Comparison of ENCODE assay signal across 6 cellular contexts in the genomic region with DNA sequence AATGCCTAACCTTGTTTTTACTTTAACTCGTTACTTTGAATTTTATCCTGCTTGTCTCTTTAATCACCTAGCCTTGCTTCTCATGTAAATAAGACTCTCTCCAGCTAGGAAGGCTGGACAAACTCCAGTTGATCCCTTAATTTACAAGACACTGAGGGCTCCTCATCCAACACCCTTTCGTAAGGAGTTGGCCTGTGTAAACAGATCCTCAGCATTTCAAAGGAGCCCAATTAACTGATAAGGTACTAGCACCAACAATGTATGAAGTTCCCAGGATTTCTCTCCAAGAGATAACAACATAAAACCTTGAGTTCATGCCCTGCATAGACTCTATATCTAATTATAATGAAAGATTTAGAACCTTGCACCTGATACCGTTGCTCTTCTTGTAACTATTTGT.
A peak's percentile ranks its signal among the peaks of the same experiment; 100 is the strongest.
DNase-seq lines count a peak whose midpoint lies in the region; ATAC-seq and TF ChIP-seq lines count a peak whose summit lies in the region.
"Not testable (repeated sequence)": the region's sequence is repeated elsewhere in the genome, so short reads cannot be mapped to it uniquely, and the experiment has no call there.

No MANE protein-coding gene starts in this region.

- H3K27me3 Mint-ChIP-seq in activated CD8-positive, alpha-beta T cell treated with anti-CD3 and anti-CD28 coated beads, Interleukin-2, amount 10 ng/mL, durations not matched to agents 7 days and 5 days (ENCODE audit: low read depth), result peaks cover 52% of the 10 kb centered on the region

- not testable (repeated sequence) for H3K9me3 ChIP-seq in HAP-1, esophagus muscularis mucosa

- H3K4me1 ChIP-seq in HAP-1, result not testable (repeated sequence)
- H3K4me1 ChIP-seq in esophagus muscularis mucosa, result peaks cover 0 to 12% (median 9%) of the 10 kb centered on the region in 4 donors

- H3K27ac Mint-ChIP-seq in activated CD8-positive, alpha-beta T cell treated with anti-CD3 and anti-CD28 coated beads, Interleukin-2, amount 10 ng/mL, durations not matched to agents 7 days and 5 days, result not testable (repeated sequence)

- TF ChIP-seq EP300 in esophagus muscularis mucosa (IDR thresholded peaks at IDR 0.05), result not testable (repeated sequence)

- H3K4me3 Mint-ChIP-seq in activated CD8-positive, alpha-beta T cell treated with anti-CD3 and anti-CD28 coated beads, Interleukin-2, amount 10 ng/mL, durations not matched to agents 7 days and 5 days, result not testable (repeated sequence)

- H3K4me3 ChIP-seq in HAP-1, esophagus muscularis mucosa: not testable (repeated sequence)

- intact Hi-C loops in esophagus muscularis mucosa (cut with DNase I); left colon (cut with DNase I, micrococcal nuclease): not testable (repeated sequence)

- in situ Hi-C loops in HAP-1 (cut with MboI; ENCODE audit: low sequenced_read_pairs), result not testable (repeated sequence)

- H3K27ac ChIP-seq in esophagus muscularis mucosa (replicated peaks in 1 of 4), result not testable (repeated sequence)

- DNase-seq in ELF-1 (ENCODE audit: low read depth, low spot score), result peak; percentile 83
- peak; percentile 67 to 81 for DNase-seq in HAP-1 (ENCODE audit: low spot score in 2 of 2)
- DNase-seq in LoVo (ENCODE audit: low spot score), result peak; percentile 3
- peak; percentile 4 for DNase-seq in activated CD8-positive, alpha-beta T cell treated with anti-CD3 and anti-CD28 coated beads, Interleukin-2, amount 10 ng/mL, durations not matched to agents 7 days and 5 days
- DNase-seq in esophagus muscularis mucosa (ENCODE audit: extremely low spot score), result peak; percentile 50
- DNase-seq in left colon, result not testable (repeated sequence)

- WGBS in esophagus muscularis mucosa, result 26% methylated on average over 3 of the region's 3 CpGs

- ATAC-seq in activated CD8-positive, alpha-beta T cell treated with anti-CD3 and anti-CD28 coated beads, Interleukin-2, amount 10 ng/mL, durations not matched to agents 7 days and 5 days, result not testable (repeated sequence)
- ATAC-seq in left colon, result peak; percentile 59

- peaks cover 26% of the 10 kb centered on the region for H3K27me3 ChIP-seq in HAP-1 (ENCODE audit: low read depth)
- not testable (repeated sequence) for H3K27me3 ChIP-seq in esophagus muscularis mucosa

- not testable (repeated sequence) for H3K4me1 Mint-ChIP-seq in activated CD8-positive, alpha-beta T cell treated with anti-CD3 and anti-CD28 coated beads, Interleukin-2, amount 10 ng/mL, durations not matched to agents 7 days and 5 days (ENCODE audit: low read depth)

- H3K36me3 ChIP-seq in HAP-1 (replicated peaks); esophagus muscularis mucosa: not testable (repeated sequence)

- not testable (repeated sequence) for TF ChIP-seq CTCF in esophagus muscularis mucosa (IDR thresholded peaks at IDR 0.05)

- POLR2A ChIA-PET in activated CD8-positive, alpha-beta T cell treated with anti-CD3 and anti-CD28 coated beads, Interleukin-2, amount 10 ng/mL, durations not matched to agents 7 days and 5 days (lab: Charles Lee), result not testable (repeated sequence)

- H3K9me3 Mint-ChIP-seq in activated CD8-positive, alpha-beta T cell treated with anti-CD3 and anti-CD28 coated beads, Interleukin-2, amount 10 ng/mL, durations not matched to agents 7 days and 5 days (ENCODE audit: insufficient read depth), result not testable (repeated sequence)

- TF ChIP-seq POLR2A in esophagus muscularis mucosa (IDR thresholded peaks at IDR 0.05; ENCODE audit: low read depth), result not testable (repeated sequence)

- not testable (repeated sequence) for H3K36me3 Mint-ChIP-seq in activated CD8-positive, alpha-beta T cell treated with anti-CD3 and anti-CD28 coated beads, Interleukin-2, amount 10 ng/mL, durations not matched to agents 7 days and 5 days (ENCODE audit: low read depth)

- CTCF ChIA-PET in activated CD8-positive, alpha-beta T cell treated with anti-CD3 and anti-CD28 coated beads, Interleukin-2, amount 10 ng/mL, durations not matched to agents 7 days and 5 days (lab: Charles Lee), result interaction anchor here (1.2 kb wide), 1 partner anchor 9 kb away, joined by 5 read pairs; no protein-coding TSS in a partner anchor
